1 cellular context compared by ENCODE assay signal in the genomic region with DNA sequence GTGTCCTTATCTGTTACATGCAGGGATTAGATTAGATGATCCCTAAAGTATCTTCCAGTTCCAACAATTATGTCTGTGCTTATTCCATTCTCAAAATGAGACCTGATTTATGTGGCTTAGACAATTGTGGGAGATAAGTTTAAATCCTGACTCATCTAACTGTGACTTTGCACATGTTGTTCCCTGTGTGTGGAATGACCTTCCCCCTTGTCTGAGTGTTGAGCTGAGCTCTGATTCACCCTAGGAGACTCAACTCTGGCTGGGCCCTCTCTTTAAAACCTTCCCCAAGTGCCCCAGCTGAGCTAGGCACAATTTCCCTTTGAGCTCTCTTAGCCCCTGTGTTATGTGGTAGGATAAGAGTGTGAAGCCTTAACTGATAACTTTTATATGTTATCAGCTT.
TF ChIP-seq lines count a peak whose summit lies in the region.

No MANE protein-coding gene starts in this region.

TF ChIP-seq in K562, 482 proteins besides CTCF, POLR2A, EP300 and RAD21 (continued from another document):
- TF ChIP-seq SIX5 (IDR thresholded peaks at IDR 0.05; ENCODE audit: borderline replicate concordance in 1 of 2, insufficient read depth in 1 of 2, low read depth in 1 of 2, low read length in 2 of 2) = no peak
- TF ChIP-seq, protein P1, sequence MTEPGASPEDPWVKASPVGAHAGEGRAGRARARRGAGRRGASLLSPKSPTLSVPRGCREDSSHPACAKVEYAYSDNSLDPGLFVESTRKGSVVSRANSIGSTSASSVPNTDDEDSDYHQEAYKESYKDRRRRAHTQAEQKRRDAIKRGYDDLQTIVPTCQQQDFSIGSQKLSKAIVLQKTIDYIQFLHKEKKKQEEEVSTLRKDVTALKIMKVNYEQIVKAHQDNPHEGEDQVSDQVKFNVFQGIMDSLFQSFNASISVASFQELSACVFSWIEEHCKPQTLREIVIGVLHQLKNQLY (CRISPR knock-in tag; conservative IDR thresholded peaks at IDR 0.05) = no peak
- no peak for TF ChIP-seq THAP7 (CRISPR knock-in tag; IDR thresholded peaks at IDR 0.05)
- TF ChIP-seq ZNF589 (CRISPR knock-in tag; IDR thresholded peaks at IDR 0.05; ENCODE audit: low read depth) = 0 out of 2 replicates have a peak, but pooled peaks have one; percentile 34
- TF ChIP-seq SREBF2 (CRISPR knock-in tag; IDR thresholded peaks at IDR 0.05) = no peak
- TF ChIP-seq IFI16 (CRISPR knock-in tag; IDR thresholded peaks at IDR 0.05) = no peak
- TF ChIP-seq, protein P2, sequence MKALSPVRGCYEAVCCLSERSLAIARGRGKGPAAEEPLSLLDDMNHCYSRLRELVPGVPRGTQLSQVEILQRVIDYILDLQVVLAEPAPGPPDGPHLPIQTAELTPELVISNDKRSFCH (CRISPR knock-in tag; IDR thresholded peaks at IDR 0.05) = no peak
- TF ChIP-seq, protein P2 (tag; IDR thresholded peaks at IDR 0.05) = no peak
- TF ChIP-seq, protein P3, sequence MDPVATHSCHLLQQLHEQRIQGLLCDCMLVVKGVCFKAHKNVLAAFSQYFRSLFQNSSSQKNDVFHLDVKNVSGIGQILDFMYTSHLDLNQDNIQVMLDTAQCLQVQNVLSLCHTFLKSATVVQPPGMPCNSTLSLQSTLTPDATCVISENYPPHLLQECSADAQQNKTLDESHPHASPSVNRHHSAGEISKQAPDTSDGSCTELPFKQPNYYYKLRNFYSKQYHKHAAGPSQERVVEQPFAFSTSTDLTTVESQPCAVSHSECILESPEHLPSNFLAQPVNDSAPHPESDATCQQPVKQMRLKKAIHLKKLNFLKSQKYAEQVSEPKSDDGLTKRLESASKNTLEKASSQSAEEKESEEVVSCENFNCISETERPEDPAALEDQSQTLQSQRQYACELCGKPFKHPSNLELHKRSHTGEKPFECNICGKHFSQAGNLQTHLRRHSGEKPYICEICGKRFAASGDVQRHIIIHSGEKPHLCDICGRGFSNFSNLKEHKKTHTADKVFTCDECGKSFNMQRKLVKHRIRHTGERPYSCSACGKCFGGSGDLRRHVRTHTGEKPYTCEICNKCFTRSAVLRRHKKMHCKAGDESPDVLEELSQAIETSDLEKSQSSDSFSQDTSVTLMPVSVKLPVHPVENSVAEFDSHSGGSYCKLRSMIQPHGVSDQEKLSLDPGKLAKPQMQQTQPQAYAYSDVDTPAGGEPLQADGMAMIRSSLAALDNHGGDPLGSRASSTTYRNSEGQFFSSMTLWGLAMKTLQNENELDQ (CRISPR knock-in tag; IDR thresholded peaks at IDR 0.05; ENCODE audit: borderline replicate concordance) = no peak
- TF ChIP-seq SIN3B (IDR thresholded peaks at IDR 0.05; ENCODE audit: low read depth) = no peak
- no peak for TF ChIP-seq KLF10 (CRISPR knock-in tag; IDR thresholded peaks at IDR 0.05)
- no peak for TF ChIP-seq ZFP91 (CRISPR knock-in tag; IDR thresholded peaks at IDR 0.05)
- no peak for TF ChIP-seq ZNF3 (CRISPR knock-in tag; IDR thresholded peaks at IDR 0.05)
- TF ChIP-seq E2F3 (CRISPR knock-in tag; IDR thresholded peaks at IDR 0.05) = no peak
- TF ChIP-seq, protein P4, sequence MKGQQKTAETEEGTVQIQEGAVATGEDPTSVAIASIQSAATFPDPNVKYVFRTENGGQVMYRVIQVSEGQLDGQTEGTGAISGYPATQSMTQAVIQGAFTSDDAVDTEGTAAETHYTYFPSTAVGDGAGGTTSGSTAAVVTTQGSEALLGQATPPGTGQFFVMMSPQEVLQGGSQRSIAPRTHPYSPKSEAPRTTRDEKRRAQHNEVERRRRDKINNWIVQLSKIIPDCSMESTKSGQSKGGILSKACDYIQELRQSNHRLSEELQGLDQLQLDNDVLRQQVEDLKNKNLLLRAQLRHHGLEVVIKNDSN (CRISPR knock-in tag; IDR thresholded peaks at IDR 0.05) = no peak
- no peak for TF ChIP-seq TEAD4 (IDR thresholded peaks at IDR 0.05; ENCODE audit: low read length)
- no peak for TF ChIP-seq TEAD4 (CRISPR knock-in tag; IDR thresholded peaks at IDR 0.05; ENCODE audit: borderline replicate concordance)
- TF ChIP-seq NFYB (IDR thresholded peaks at IDR 0.05; ENCODE audit: extremely low read depth, insufficient read length) = no peak
- no peak for TF ChIP-seq HNRNPLL (IDR thresholded peaks at IDR 0.05; ENCODE audit: low read depth, low read length, poor library complexity, severe bottlenecking)
- TF ChIP-seq MAFG (tag; conservative IDR thresholded peaks at IDR 0.05) = peak; percentile 62
- no peak for TF ChIP-seq GATAD2A (IDR thresholded peaks at IDR 0.05)
